Comparison of ENCODE assay signal across 9 cellular contexts in genomic region chr20:52179331-52180166, GRCh38. TPM values are rescaled to one million over a fixed set of nuclear protein-coding genes. Genes with fewer than 3 reads are reported as not detected.
A peak's percentile ranks its signal among the peaks of the same experiment; 100 is the strongest.
DNase-seq lines count a peak whose midpoint lies in the region; ATAC-seq and TF ChIP-seq lines count a peak whose summit lies in the region.
"Had no signal": no experiment of that assay in that cellular context is flagged by ENCODE, and none has a peak within 500 bp of the region (broad histone marks: within the 10 kb centered on the region; RNA-seq: fewer than 3 reads in every experiment).

No MANE protein-coding gene starts in this region.

- H3K9me3 Mint-ChIP-seq in activated CD8-positive, alpha-beta memory T cell treated with anti-CD3 and anti-CD28 coated beads, Interleukin-2, amount 10 ng/mL, durations not matched to agents 7 days and 5 days (ENCODE audit: low read depth) = no peaks in the 10 kb centered on the region
- no peaks in the 10 kb centered on the region for H3K9me3 Mint-ChIP-seq in neural crest cell

- H3K4me1 Mint-ChIP-seq in activated CD8-positive, alpha-beta memory T cell treated with anti-CD3 and anti-CD28 coated beads, Interleukin-2, amount 10 ng/mL, durations not matched to agents 7 days and 5 days = peaks cover 18% of the 10 kb centered on the region
- peaks cover 17% of the 10 kb centered on the region for H3K4me1 Mint-ChIP-seq in neural crest cell

- no peaks in the 10 kb centered on the region for H3K27me3 Mint-ChIP-seq in activated CD8-positive, alpha-beta memory T cell treated with anti-CD3 and anti-CD28 coated beads, Interleukin-2, amount 10 ng/mL, durations not matched to agents 7 days and 5 days
- no peaks in the 10 kb centered on the region for H3K27me3 Mint-ChIP-seq in neural crest cell (ENCODE audit: low read depth)

- DNase-seq in activated CD8-positive, alpha-beta memory T cell treated with anti-CD3 and anti-CD28 coated beads, Interleukin-2, amount 10 ng/mL, durations not matched to agents 7 days and 5 days = peak; percentile 51
- DNase-seq in activated CD8-positive, alpha-beta memory T cell treated with anti-CD3 and anti-CD28 coated beads, Interleukin-2, amount 50 U/mL, for 48 hours = no peak
- DNase-seq in neural crest cell (ENCODE audit: low read depth, low spot score) (no peak), NCI-H526 treated with DMSO at 0.1 percent for 48 hours (lab: John Stamatoyannopoulos, UW) (no peak), posterior vena cava (ENCODE audit: low spot score) (no peak), NCI-H146 (lab: John Stamatoyannopoulos, UW) (no peak)
- DNase-seq: NCI-H2227 treated with DMSO at 0.1 percent for 48 hours had no signal

- no peak overlapping the region for H3K4me3 Mint-ChIP-seq in activated CD8-positive, alpha-beta memory T cell treated with anti-CD3 and anti-CD28 coated beads, Interleukin-2, amount 10 ng/mL, durations not matched to agents 7 days and 5 days
- no peak overlapping the region for H3K4me3 Mint-ChIP-seq in neural crest cell

- no peak for TF ChIP-seq CTCF in neural crest cell (conservative IDR thresholded peaks at IDR 0.05)

- H3K36me3 Mint-ChIP-seq in activated CD8-positive, alpha-beta memory T cell treated with anti-CD3 and anti-CD28 coated beads, Interleukin-2, amount 10 ng/mL, durations not matched to agents 7 days and 5 days = peaks cover 13% of the 10 kb centered on the region
- peaks cover 15% of the 10 kb centered on the region for H3K36me3 Mint-ChIP-seq in neural crest cell (ENCODE audit: low read depth)

- H3K27ac Mint-ChIP-seq in activated CD8-positive, alpha-beta memory T cell treated with anti-CD3 and anti-CD28 coated beads, Interleukin-2, amount 10 ng/mL, durations not matched to agents 7 days and 5 days = peak overlapping the region; percentile 58
- peak overlapping the region; percentile 8 for H3K27ac Mint-ChIP-seq in neural crest cell (ENCODE audit: unreplicated experiment)

- peak; percentile 80 for ATAC-seq in activated CD8-positive, alpha-beta memory T cell treated with anti-CD3 and anti-CD28 coated beads, Interleukin-2, amount 10 ng/mL, durations not matched to agents 7 days and 5 days
- peak; percentile 87 for ATAC-seq in GM21717 (IDR thresholded peaks at IDR 0.05; ENCODE audit: unreplicated experiment)
- ATAC-seq in HG03442 (IDR thresholded peaks at IDR 0.05; ENCODE audit: unreplicated experiment) = peak; percentile 90

- CTCF ChIA-PET in activated CD8-positive, alpha-beta memory T cell treated with anti-CD3 and anti-CD28 coated beads, Interleukin-2, amount 10 ng/mL, durations not matched to agents 7 days and 5 days (lab: Charles Lee) = interaction anchor here (0.8 to 0.9 kb wide), 2 partner anchors 12 to 51 kb away, joined by 3 to 5 read pairs; partner anchors contain the start of gene ZFP64

- intact Hi-C loops in posterior vena cava (cut with DNase I) = no loop called here

RNA-seq across cellular contexts. Expression of gene ZFP64, which starts 12.0 kb away (rescaled TPM):
- 10 to 100 TPM; 11.3 to 11.5 TPM for total RNA-seq in activated CD8-positive, alpha-beta memory T cell treated with anti-CD3 and anti-CD28 coated beads, Interleukin-2, amount 10 ng/mL, durations not matched to agents 7 days and 5 days
- total RNA-seq in neural crest cell (25.5 and 27.1 TPM in 2 replicates), posterior vena cava (10 to 100 TPM in 1 of 2 donors, 1 to 10 TPM in 1; 8.1 to 11.7 TPM)
